30 cellular contexts compared by ENCODE assay signal in the genomic region with DNA sequence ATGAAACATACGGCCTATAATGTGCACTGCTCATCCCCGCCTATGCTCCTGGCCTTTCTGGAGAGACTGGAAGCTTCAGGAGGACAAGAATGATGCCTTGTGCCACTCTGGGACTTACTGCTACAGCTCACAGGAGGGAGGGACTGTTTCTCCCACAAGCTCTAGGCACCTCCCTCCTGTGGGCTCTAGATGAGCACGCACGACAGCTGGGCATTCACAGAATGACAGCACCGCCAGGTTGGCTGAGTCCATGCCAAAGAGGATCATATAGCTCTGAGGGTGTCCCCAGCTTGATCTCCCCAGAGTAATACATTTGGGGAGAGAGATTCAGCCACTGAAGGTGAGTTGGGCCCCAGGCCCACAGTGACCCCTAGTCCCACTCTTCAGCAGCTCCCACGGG. TPM values are rescaled to one million over a fixed set of nuclear protein-coding genes. Genes with fewer than 3 reads are reported as not detected.
"Had no signal": no experiment of that assay in that cellular context is flagged by ENCODE, and none has a peak within 500 bp of the region (broad histone marks: within the 10 kb centered on the region; RNA-seq: fewer than 3 reads in every experiment).

No MANE protein-coding gene starts in this region.

- H3K4me1 ChIP-seq: ascending aorta, colonic mucosa, gastrocnemius medialis, pancreas, right atrium auricular region, thyroid gland, upper lobe of right lung had no signal

- H3K36me3 ChIP-seq: ascending aorta, cardiac muscle cell, colonic mucosa, gastrocnemius medialis, pancreas, right atrium auricular region, thyroid gland, upper lobe of right lung had no signal

- DNase-seq: activated CD4-positive, alpha-beta memory T cell treated with anti-CD3 and anti-CD28 coated beads, Interleukin-2, amount 10 ng/mL, durations not matched to agents 7 days and 5 days; activated CD4-positive, alpha-beta T cell treated with anti-CD3 and anti-CD28 coated beads for 1 hour; activated CD4-positive, alpha-beta T cell treated with anti-CD3 and anti-CD28 coated beads, Interleukin-2, amount 10 ng/mL, durations not matched to agents 7 days and 5 days; activated CD8-positive, alpha-beta memory T cell treated with anti-CD3 and anti-CD28 coated beads, Interleukin-2, amount 50 U/mL, for 48 hours; activated gamma-delta T cell; activated naive CD4-positive, alpha-beta T cell treated with anti-CD3 and anti-CD28 coated beads, Interleukin-2, amount 10 ng/mL, durations not matched to agents 7 days and 5 days; activated naive CD8-positive, alpha-beta T cell treated with anti-CD3 and anti-CD28 coated beads, Interleukin-2, amount 10 ng/mL, durations not matched to agents 7 days and 5 days; activated T-cell treated with anti-CD3 and anti-CD28 coated beads, Interleukin-2, amount 50 U/mL, for 24 hours; cerebellar nuclear complex; colonic mucosa; effector CD8-positive, alpha-beta T cell; gastrocnemius medialis; glutamatergic neuron; left cardiac atrium; left ventricle myocardium superior; naive thymus-derived CD8-positive, alpha-beta T cell; stimulated activated CD4-positive, alpha-beta T cell treated with anti-CD3 and anti-CD28 coated beads, Interleukin-4, amount 100 ng/mL, for 24 hours; stimulated activated naive CD8-positive, alpha-beta T cell treated with anti-CD3 and anti-CD28 coated beads, Interleukin-15, amount 100 ng/mL, for 72 hours; thyroid gland; upper lobe of right lung had no signal

- H3K27ac ChIP-seq: ascending aorta, cardiac muscle cell, colonic mucosa, gastrocnemius medialis, pancreas, right atrium auricular region, thyroid gland, upper lobe of right lung had no signal

- H3K27me3 ChIP-seq: ascending aorta, cardiac muscle cell, colonic mucosa, gastrocnemius medialis, pancreas, right atrium auricular region, thyroid gland, upper lobe of right lung had no signal

- H3K9me3 ChIP-seq: ascending aorta, colonic mucosa, gastrocnemius medialis, pancreas, right atrium auricular region, thyroid gland, upper lobe of right lung had no signal

- H3K4me3 ChIP-seq: ascending aorta, cardiac muscle cell, colonic mucosa, gastrocnemius medialis, pancreas, right atrium auricular region, thyroid gland, upper lobe of right lung had no signal

- ATAC-seq: left cardiac atrium; left ventricle myocardium superior; naive thymus-derived CD8-positive, alpha-beta T cell; pancreas had no signal

RNA-seq across cellular contexts. Expression of a gene that starts 10.1 kb away (rescaled TPM):
- total RNA-seq: activated CD4-positive, alpha-beta memory T cell treated with anti-CD3 and anti-CD28 coated beads, Interleukin-2, amount 10 ng/mL, durations not matched to agents 7 days and 5 days; activated CD4-positive, alpha-beta T cell treated with anti-CD3 and anti-CD28 coated beads, Interleukin-2, amount 10 ng/mL, durations not matched to agents 7 days and 5 days; activated naive CD8-positive, alpha-beta T cell treated with anti-CD3 and anti-CD28 coated beads, Interleukin-2, amount 10 ng/mL, durations not matched to agents 7 days and 5 days; cardiac muscle cell; dermis microvascular lymphatic vessel endothelial cell; epithelial cell of proximal tubule; gastrocnemius medialis; left cardiac atrium; left ventricle myocardium superior; mesothelial cell of epicardium; naive thymus-derived CD8-positive, alpha-beta T cell; neural crest cell; pulmonary artery endothelial cell; right atrium auricular region; T-helper 1 cell treated with Interleukin-12 subunit alpha and Interleukin-12 subunit beta and Interleukin-4 antibody, amounts not matched to agents 30 ng/mL and 1 ng/mL, for 36 hours; thyroid gland had no signal
- polyA plus RNA-seq: naive thymus-derived CD8-positive, alpha-beta T cell had no signal

RNA-seq across cellular contexts. Expression of a gene that starts 23.3 kb away (rescaled TPM):
- total RNA-seq: activated CD4-positive, alpha-beta memory T cell treated with anti-CD3 and anti-CD28 coated beads, Interleukin-2, amount 10 ng/mL, durations not matched to agents 7 days and 5 days; activated CD4-positive, alpha-beta T cell treated with anti-CD3 and anti-CD28 coated beads, Interleukin-2, amount 10 ng/mL, durations not matched to agents 7 days and 5 days; activated naive CD8-positive, alpha-beta T cell treated with anti-CD3 and anti-CD28 coated beads, Interleukin-2, amount 10 ng/mL, durations not matched to agents 7 days and 5 days; naive thymus-derived CD8-positive, alpha-beta T cell had no signal
- polyA plus RNA-seq: naive thymus-derived CD8-positive, alpha-beta T cell had no signal
